Comparison of ENCODE assay signal across 1 cellular context in the genomic region with DNA sequence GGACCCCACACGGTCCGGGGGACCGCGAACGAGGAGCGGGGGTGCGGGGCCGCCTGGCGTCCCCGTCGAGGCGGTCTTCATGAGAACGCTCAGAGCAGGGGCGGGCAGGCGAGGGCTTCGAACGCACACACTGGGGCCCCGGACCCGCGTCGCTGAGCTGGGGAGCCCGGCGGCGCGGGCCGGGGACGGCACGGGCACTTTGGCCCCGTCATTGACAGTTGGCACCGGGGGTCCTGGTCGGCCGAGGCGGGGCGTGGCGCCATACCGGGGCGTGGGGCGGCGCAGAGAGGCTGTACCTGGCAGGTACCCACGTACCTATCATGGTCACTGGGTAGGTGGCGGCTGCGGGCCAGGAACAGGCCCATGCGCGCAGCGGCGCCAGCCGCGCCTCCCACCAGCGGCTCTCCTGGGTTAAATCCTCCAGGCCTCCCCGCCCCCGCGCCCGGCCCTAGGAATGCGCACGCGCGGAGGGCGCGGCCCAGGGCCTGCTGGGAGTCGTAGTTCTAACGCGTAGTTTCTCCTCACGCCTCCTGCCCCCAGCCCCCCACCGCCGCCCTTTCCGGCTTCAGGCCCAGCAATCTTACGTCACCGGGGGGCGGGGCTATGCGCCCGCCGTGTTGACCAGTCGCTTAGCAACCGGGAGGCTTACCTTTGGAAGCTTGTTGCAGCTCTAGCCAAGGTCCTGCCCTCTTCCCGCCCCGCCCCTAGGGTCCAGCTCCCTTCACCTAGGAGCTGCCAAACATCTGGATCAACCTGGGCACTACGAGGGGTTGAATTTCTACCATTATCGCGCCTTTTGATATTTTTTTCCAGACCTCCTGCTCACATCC.
TF ChIP-seq lines count a peak whose summit lies in the region.

A gene (plus strand): TSS at position 628 of the 830 bp plus-strand sequence.
A gene (minus strand): TSS at position 420 of the 830 bp plus-strand sequence.

TF ChIP-seq in K562, 482 proteins besides CTCF, POLR2A, EP300 and RAD21 (continued from another document and continues in another):
- TF ChIP-seq, protein P1, sequence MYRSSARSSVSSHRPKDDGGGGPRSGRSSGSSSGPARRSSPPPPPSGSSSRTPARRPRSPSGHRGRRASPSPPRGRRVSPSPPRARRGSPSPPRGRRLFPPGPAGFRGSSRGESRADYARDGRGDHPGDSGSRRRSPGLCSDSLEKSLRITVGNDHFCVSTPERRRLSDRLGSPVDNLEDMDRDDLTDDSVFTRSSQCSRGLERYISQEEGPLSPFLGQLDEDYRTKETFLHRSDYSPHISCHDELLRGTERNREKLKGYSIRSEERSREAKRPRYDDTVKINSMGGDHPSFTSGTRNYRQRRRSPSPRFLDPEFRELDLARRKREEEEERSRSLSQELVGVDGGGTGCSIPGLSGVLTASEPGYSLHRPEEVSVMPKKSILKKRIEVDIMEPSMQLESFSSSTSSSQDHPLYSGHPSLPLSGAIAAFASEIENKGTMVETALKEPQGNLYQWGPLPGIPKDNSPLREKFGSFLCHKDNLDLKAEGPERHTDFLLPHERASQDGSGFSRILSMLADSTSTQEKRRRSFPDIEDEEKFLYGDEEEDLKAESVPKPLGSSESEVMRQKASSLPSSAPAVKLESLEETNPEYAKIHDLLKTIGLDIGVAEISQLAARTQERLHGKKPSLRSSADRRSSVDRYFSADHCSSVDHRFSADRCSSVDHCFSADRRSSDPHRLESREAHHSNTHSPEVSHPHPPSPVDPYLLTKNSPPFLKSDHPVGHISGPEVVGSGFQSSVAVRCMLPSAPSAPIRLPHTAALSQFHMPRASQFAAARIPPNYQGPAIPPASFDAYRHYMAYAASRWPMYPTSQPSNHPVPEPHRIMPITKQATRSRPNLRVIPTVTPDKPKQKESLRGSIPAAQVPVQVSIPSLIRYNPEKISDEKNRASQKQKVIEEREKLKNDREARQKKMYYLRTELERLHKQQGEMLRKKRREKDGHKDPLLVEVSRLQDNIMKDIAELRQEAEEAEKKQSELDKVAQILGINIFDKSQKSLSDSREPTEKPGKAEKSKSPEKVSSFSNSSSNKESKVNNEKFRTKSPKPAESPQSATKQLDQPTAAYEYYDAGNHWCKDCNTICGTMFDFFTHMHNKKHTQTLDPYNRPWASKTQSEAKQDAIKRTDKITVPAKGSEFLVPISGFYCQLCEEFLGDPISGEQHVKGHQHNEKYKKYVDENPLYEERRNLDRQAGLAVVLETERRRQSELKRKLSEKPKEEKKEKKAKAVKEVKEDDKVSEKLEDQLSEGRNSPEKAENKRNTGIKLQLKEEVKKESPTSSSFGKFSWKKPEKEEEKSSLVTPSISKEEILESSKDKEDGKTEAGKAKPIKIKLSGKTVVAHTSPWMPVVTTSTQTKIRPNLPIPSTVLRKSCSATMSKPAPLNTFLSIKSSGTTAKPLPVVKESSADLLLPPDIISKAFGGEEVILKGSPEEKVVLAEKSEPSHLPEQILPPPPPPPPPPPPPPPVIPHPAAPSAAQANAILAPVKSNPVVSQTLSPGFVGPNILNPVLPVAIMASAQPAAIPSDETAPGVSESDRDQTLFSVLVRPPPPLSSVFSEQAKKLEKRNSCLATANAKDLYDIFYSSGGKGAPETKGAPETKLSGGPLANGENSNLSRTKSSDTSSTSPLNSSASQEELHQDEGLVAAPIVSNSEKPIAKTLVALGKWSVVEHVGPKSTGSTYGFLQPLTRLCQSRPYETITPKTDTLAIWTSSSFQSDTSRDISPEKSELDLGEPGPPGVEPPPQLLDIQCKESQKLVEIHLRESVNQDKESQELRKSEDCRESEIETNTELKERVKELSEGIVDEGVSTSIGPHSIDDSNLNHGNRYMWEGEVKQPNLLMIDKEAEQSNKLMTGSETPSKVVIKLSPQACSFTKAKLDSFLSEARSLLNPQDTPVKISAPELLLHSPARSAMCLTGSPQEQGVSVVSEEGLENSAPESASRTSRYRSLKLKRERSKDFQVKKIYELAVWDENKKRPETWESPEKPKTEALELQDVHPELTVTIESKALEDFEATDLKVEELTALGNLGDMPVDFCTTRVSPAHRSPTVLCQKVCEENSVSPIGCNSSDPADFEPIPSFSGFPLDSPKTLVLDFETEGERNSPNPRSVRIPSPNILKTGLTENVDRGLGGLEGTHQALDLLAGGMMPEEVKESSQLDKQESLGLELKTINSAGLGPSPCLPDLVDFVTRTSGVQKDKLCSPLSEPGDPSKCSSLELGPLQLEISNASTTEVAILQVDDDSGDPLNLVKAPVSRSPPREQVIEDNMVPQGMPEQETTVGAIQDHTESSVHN (IDR thresholded peaks at IDR 0.05; ENCODE audit: borderline replicate concordance in 1 of 2, low read depth in 1 of 2) = no peak
- TF ChIP-seq SPI1 (IDR thresholded peaks at IDR 0.05; ENCODE audit: borderline replicate concordance, low read depth, low read length) (no peak), NCOA4 (IDR thresholded peaks at IDR 0.05; ENCODE audit: partially characterized antibody) (no peak), CC2D1A (IDR thresholded peaks at IDR 0.05) (no peak), HDAC8 (tag; IDR thresholded peaks at IDR 0.05) (no peak), SMAD4 (CRISPR knock-in tag; conservative IDR thresholded peaks at IDR 0.05) (no peak), RBM34 (IDR thresholded peaks at IDR 0.05; ENCODE audit: borderline replicate concordance, insufficient read depth, low read length) (no peak), SRSF1 (IDR thresholded peaks at IDR 0.05; ENCODE audit: low read depth, low read length) (no peak), FOXJ3 (CRISPR knock-in tag; IDR thresholded peaks at IDR 0.05) (peak; percentile 99), NR4A1 (CRISPR knock-in tag; IDR thresholded peaks at IDR 0.05) (no peak), NR4A1 (tag; IDR thresholded peaks at IDR 0.05) (no peak), HEY1 (CRISPR knock-in tag; IDR thresholded peaks at IDR 0.05; ENCODE audit: borderline replicate concordance) (no peak), TBP (optimal IDR thresholded peaks at IDR 0.05; ENCODE audit: low read depth, low read length) (peak; percentile 57), ZNF444 (CRISPR knock-in tag; IDR thresholded peaks at IDR 0.05) (no peak), SMARCE1 (IDR thresholded peaks at IDR 0.05) (no peak), ZNF699 (CRISPR knock-in tag; IDR thresholded peaks at IDR 0.05; ENCODE audit: insufficient replicate concordance) (no peak), ASH1L (IDR thresholded peaks at IDR 0.05; ENCODE audit: borderline replicate concordance, low read depth, partially characterized antibody) (no peak), SAP30 (IDR thresholded peaks at IDR 0.05; ENCODE audit: borderline replicate concordance, insufficient read depth, low read depth, low read length, poor library complexity, severe bottlenecking) (peak; percentile 45), GTF2F1 (IDR thresholded peaks at IDR 0.05; ENCODE audit: low read depth, low read length) (no peak), KLF1 (tag; IDR thresholded peaks at IDR 0.05) (no peak), ZBED1 (IDR thresholded peaks at IDR 0.05) (no peak), YBX1 (IDR thresholded peaks at IDR 0.05) (no peak), U2AF2 (optimal IDR thresholded peaks at IDR 0.05; ENCODE audit: low read depth, low read length) (no peak), SIX5 (IDR thresholded peaks at IDR 0.05; ENCODE audit: borderline replicate concordance in 1 of 2, insufficient read depth in 1 of 2, low read depth in 1 of 2, low read length in 2 of 2) (peak; percentile 68 to 80), EZH2 (IDR thresholded peaks at IDR 0.05; ENCODE audit: borderline replicate concordance, low read depth, low read length) (no peak)
- TF ChIP-seq, protein P2, sequence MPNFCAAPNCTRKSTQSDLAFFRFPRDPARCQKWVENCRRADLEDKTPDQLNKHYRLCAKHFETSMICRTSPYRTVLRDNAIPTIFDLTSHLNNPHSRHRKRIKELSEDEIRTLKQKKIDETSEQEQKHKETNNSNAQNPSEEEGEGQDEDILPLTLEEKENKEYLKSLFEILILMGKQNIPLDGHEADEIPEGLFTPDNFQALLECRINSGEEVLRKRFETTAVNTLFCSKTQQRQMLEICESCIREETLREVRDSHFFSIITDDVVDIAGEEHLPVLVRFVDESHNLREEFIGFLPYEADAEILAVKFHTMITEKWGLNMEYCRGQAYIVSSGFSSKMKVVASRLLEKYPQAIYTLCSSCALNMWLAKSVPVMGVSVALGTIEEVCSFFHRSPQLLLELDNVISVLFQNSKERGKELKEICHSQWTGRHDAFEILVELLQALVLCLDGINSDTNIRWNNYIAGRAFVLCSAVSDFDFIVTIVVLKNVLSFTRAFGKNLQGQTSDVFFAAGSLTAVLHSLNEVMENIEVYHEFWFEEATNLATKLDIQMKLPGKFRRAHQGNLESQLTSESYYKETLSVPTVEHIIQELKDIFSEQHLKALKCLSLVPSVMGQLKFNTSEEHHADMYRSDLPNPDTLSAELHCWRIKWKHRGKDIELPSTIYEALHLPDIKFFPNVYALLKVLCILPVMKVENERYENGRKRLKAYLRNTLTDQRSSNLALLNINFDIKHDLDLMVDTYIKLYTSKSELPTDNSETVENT (CRISPR knock-in tag; IDR thresholded peaks at IDR 0.05) = peak; percentile 87; the same call in 1 of the 2 replicates
- TF ChIP-seq, protein P3, sequence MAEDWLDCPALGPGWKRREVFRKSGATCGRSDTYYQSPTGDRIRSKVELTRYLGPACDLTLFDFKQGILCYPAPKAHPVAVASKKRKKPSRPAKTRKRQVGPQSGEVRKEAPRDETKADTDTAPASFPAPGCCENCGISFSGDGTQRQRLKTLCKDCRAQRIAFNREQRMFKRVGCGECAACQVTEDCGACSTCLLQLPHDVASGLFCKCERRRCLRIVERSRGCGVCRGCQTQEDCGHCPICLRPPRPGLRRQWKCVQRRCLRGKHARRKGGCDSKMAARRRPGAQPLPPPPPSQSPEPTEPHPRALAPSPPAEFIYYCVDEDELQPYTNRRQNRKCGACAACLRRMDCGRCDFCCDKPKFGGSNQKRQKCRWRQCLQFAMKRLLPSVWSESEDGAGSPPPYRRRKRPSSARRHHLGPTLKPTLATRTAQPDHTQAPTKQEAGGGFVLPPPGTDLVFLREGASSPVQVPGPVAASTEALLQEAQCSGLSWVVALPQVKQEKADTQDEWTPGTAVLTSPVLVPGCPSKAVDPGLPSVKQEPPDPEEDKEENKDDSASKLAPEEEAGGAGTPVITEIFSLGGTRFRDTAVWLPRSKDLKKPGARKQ (CRISPR knock-in tag; IDR thresholded peaks at IDR 0.05) = no peak
- TF ChIP-seq, protein P4, sequence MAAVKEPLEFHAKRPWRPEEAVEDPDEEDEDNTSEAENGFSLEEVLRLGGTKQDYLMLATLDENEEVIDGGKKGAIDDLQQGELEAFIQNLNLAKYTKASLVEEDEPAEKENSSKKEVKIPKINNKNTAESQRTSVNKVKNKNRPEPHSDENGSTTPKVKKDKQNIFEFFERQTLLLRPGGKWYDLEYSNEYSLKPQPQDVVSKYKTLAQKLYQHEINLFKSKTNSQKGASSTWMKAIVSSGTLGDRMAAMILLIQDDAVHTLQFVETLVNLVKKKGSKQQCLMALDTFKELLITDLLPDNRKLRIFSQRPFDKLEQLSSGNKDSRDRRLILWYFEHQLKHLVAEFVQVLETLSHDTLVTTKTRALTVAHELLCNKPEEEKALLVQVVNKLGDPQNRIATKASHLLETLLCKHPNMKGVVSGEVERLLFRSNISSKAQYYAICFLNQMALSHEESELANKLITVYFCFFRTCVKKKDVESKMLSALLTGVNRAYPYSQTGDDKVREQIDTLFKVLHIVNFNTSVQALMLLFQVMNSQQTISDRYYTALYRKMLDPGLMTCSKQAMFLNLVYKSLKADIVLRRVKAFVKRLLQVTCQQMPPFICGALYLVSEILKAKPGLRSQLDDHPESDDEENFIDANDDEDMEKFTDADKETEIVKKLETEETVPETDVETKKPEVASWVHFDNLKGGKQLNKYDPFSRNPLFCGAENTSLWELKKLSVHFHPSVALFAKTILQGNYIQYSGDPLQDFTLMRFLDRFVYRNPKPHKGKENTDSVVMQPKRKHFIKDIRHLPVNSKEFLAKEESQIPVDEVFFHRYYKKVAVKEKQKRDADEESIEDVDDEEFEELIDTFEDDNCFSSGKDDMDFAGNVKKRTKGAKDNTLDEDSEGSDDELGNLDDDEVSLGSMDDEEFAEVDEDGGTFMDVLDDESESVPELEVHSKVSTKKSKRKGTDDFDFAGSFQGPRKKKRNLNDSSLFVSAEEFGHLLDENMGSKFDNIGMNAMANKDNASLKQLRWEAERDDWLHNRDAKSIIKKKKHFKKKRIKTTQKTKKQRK (IDR thresholded peaks at IDR 0.05; ENCODE audit: borderline replicate concordance, low read depth, low read length) = no peak
- TF ChIP-seq, protein P5, sequence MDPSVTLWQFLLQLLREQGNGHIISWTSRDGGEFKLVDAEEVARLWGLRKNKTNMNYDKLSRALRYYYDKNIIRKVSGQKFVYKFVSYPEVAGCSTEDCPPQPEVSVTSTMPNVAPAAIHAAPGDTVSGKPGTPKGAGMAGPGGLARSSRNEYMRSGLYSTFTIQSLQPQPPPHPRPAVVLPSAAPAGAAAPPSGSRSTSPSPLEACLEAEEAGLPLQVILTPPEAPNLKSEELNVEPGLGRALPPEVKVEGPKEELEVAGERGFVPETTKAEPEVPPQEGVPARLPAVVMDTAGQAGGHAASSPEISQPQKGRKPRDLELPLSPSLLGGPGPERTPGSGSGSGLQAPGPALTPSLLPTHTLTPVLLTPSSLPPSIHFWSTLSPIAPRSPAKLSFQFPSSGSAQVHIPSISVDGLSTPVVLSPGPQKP (CRISPR knock-in tag; IDR thresholded peaks at IDR 0.05) = no peak
- TF ChIP-seq, protein P6, sequence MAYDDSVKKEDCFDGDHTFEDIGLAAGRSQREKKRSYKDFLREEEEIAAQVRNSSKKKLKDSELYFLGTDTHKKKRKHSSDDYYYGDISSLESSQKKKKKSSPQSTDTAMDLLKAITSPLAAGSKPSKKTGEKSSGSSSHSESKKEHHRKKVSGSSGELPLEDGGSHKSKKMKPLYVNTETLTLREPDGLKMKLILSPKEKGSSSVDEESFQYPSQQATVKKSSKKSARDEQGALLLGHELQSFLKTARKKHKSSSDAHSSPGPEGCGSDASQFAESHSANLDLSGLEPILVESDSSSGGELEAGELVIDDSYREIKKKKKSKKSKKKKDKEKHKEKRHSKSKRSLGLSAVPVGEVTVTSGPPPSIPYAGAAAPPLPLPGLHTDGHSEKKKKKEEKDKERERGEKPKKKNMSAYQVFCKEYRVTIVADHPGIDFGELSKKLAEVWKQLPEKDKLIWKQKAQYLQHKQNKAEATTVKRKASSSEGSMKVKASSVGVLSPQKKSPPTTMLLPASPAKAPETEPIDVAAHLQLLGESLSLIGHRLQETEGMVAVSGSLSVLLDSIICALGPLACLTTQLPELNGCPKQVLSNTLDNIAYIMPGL (CRISPR knock-in tag; IDR thresholded peaks at IDR 0.05) = 0 out of 2 replicates have a peak, but pooled peaks have one; percentile 56
- TF ChIP-seq, protein P7, sequence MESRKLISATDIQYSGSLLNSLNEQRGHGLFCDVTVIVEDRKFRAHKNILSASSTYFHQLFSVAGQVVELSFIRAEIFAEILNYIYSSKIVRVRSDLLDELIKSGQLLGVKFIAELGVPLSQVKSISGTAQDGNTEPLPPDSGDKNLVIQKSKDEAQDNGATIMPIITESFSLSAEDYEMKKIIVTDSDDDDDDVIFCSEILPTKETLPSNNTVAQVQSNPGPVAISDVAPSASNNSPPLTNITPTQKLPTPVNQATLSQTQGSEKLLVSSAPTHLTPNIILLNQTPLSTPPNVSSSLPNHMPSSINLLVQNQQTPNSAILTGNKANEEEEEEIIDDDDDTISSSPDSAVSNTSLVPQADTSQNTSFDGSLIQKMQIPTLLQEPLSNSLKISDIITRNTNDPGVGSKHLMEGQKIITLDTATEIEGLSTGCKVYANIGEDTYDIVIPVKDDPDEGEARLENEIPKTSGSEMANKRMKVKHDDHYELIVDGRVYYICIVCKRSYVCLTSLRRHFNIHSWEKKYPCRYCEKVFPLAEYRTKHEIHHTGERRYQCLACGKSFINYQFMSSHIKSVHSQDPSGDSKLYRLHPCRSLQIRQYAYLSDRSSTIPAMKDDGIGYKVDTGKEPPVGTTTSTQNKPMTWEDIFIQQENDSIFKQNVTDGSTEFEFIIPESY (CRISPR knock-in tag; IDR thresholded peaks at IDR 0.05) = no peak
